1 cellular context compared by ENCODE assay signal in genomic region chr10:122852261-122852660, GRCh38.
TF ChIP-seq lines count a peak whose summit lies in the region.

No MANE protein-coding gene starts in this region.

TF ChIP-seq in GM23338, 12 proteins besides CTCF, POLR2A, EP300 and RAD21 (continued from another document):
- TF ChIP-seq ETS1 (IDR thresholded peaks at IDR 0.05) (no peak), REST (IDR thresholded peaks at IDR 0.05; ENCODE audit: unreplicated experiment) (no peak), STAT1 (IDR thresholded peaks at IDR 0.05; ENCODE audit: unreplicated experiment) (no peak), EZH2 (IDR thresholded peaks at IDR 0.05; ENCODE audit: low read depth, unreplicated experiment) (no peak), POLR2AphosphoS5 (IDR thresholded peaks at IDR 0.05; ENCODE audit: low read depth) (no peak), ZNF331 (CRISPR knock-in tag; IDR thresholded peaks at IDR 0.05; ENCODE audit: low read depth) (no peak)
